ENCODE assay signal across 16 cellular contexts in genomic region chrX:24839331-24839730, GRCh38.
"Had no signal": no experiment of that assay in that cellular context is flagged by ENCODE, and none has a peak within 500 bp of the region (broad histone marks: within the 10 kb centered on the region; RNA-seq: fewer than 3 reads in every experiment).

No MANE protein-coding gene starts in this region.

- DNase-seq: activated CD4-positive, alpha-beta memory T cell treated with anti-CD3 and anti-CD28 coated beads for 36 hours; activated CD4-positive, CD25-positive, alpha-beta regulatory T cell; activated CD8-positive, alpha-beta memory T cell treated with anti-CD3 and anti-CD28 coated beads for 24 hours; activated effector memory CD4-positive, alpha-beta T cell treated with anti-CD3 and anti-CD28 coated beads, Interleukin-2, amount 50 U/mL, for 16 hours; activated naive CD4-positive, alpha-beta T cell treated with Interleukin-2 at 50 U/mL for 16 hours; activated naive CD8-positive, alpha-beta T cell treated with anti-CD3 and anti-CD28 coated beads, Interleukin-2, amount 50 U/mL, for 24 hours; activated T-cell treated with anti-CD3 and anti-CD28 coated beads, Interleukin-2, amount 50 U/mL, for 4 hours; NCI-H1048; NCI-H2171; NCI-H226; NK-92 treated with Interleukin-12 subunit alpha and Interleukin-12 subunit beta, amount 100 ng/mL, for 24 hours; T-helper 17 cell; T-helper 9 cell had no signal

- ATAC-seq: activated naive CD4-positive, alpha-beta T cell treated with anti-CD3 and anti-CD28 coated beads, Interleukin-2, amount 50 U/mL, for 72 hours; activated naive CD8-positive, alpha-beta T cell treated with anti-CD3 and anti-CD28 coated beads, Interleukin-2, amount 50 U/mL, for 24 hours; activated T-cell treated with anti-CD3 and anti-CD28 coated beads, Interleukin-2, amount 50 U/mL, for 4 hours; PC-3; T-helper 17 cell had no signal

- H3K27me3 ChIP-seq: SJSA1 had no signal

- H3K9me3 ChIP-seq: SJSA1 had no signal

- H3K4me3 ChIP-seq: SJSA1 had no signal

- H3K36me3 ChIP-seq: SJSA1 had no signal

- H3K4me1 ChIP-seq: SJSA1 had no signal

- H3K27ac ChIP-seq: SJSA1 had no signal
